Comparison of ENCODE assay signal across 1 cellular context in the genomic region with DNA sequence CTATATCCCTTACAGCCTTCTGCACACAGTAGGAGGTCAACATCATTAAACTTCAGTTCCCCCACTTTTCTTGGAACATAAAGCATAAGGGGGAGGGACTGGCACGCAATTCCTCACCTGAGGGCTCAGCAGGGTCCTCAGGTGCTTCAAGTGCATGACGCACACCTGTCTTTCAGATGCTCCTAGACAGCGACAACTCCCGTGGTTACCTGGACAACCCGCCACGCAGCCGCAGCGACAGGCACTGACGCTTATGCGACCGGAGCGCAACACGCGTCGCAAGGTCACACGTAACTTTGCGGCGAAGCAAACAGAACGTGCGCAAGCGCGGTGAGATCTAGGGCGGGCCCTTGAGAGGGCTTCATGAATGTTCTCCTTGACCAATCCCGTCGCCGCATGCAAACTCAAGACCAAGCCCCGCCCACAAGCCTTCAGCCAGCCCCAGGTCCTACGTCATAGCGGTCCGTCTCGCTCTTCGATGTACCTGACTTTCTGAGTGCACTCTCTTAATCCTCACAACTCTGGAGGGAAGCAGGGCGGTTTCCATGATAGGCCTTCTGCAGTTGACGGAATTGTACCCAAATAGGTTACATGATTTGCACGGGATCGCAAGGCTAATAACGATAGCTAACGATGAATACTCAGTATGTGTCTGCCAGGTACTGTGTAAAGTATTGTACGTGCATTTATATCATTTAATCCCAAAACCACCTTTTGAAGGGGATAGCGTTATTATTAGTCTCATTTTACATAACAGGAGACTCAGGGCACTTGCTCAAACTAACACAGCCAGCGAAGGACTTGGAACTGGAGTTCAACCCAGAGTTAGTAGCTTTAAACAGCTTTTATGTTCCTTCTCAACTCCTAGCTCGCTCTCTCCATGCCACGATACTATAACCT.
TF ChIP-seq lines count a peak whose summit lies in the region.

Gene IFT172 (minus strand): TSS at position 246 of the 900 bp plus-strand sequence. CDS start 90 bp downstream, at position 156.

TF ChIP-seq in HepG2, 621 proteins besides CTCF, POLR2A, EP300 and RAD21 (continued from another document and continues in another):
- TF ChIP-seq, protein P1, sequence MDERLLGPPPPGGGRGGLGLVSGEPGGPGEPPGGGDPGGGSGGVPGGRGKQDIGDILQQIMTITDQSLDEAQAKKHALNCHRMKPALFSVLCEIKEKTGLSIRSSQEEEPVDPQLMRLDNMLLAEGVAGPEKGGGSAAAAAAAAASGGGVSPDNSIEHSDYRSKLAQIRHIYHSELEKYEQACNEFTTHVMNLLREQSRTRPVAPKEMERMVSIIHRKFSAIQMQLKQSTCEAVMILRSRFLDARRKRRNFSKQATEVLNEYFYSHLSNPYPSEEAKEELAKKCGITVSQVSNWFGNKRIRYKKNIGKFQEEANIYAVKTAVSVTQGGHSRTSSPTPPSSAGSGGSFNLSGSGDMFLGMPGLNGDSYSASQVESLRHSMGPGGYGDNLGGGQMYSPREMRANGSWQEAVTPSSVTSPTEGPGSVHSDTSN (CRISPR knock-in tag; IDR thresholded peaks at IDR 0.05): no peak; the same call in none of the 2 replicates
- peak; percentile 30; the same call in 1 of the 2 replicates for TF ChIP-seq ZSCAN29 (CRISPR knock-in tag; conservative IDR thresholded peaks at IDR 0.05)
- no peak for TF ChIP-seq EZH2 (conservative IDR thresholded peaks at IDR 0.05; ENCODE audit: low read depth, low read length)
- peak; percentile 79 for TF ChIP-seq ZNF792 (CRISPR knock-in tag; IDR thresholded peaks at IDR 0.05)
- TF ChIP-seq AHR (CRISPR knock-in tag; IDR thresholded peaks at IDR 0.05): 0 out of 2 replicates have a peak, but pooled peaks have one; percentile 76
- TF ChIP-seq KLF9 (CRISPR knock-in tag; IDR thresholded peaks at IDR 0.05; ENCODE audit: low read depth): peak; percentile 71; the same call in 1 of the 2 replicates
- no peak for TF ChIP-seq GABPA (IDR thresholded peaks at IDR 0.05; ENCODE audit: low read depth, low read length)
- TF ChIP-seq GABPA (CRISPR knock-in tag; IDR thresholded peaks at IDR 0.05; ENCODE audit: low read depth): peak; percentile 55
- TF ChIP-seq, protein P2, sequence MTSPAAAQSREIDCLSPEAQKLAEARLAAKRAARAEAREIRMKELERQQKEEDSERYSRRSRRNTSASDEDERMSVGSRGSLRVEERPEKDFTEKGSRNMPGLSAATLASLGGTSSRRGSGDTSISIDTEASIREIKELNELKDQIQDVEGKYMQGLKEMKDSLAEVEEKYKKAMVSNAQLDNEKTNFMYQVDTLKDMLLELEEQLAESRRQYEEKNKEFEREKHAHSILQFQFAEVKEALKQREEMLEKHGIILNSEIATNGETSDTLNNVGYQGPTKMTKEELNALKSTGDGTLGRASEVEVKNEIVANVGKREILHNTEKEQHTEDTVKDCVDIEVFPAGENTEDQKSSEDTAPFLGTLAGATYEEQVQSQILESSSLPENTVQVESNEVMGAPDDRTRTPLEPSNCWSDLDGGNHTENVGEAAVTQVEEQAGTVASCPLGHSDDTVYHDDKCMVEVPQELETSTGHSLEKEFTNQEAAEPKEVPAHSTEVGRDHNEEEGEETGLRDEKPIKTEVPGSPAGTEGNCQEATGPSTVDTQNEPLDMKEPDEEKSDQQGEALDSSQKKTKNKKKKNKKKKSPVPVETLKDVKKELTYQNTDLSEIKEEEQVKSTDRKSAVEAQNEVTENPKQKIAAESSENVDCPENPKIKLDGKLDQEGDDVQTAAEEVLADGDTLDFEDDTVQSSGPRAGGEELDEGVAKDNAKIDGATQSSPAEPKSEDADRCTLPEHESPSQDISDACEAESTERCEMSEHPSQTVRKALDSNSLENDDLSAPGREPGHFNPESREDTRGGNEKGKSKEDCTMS (CRISPR knock-in tag; conservative IDR thresholded peaks at IDR 0.05): peak; percentile 63; the same call in 1 of the 2 replicates
- TF ChIP-seq ZNF124 (CRISPR knock-in tag; IDR thresholded peaks at IDR 0.05): no peak
- TF ChIP-seq GMEB1 (CRISPR knock-in tag; IDR thresholded peaks at IDR 0.05; ENCODE audit: borderline replicate concordance): peak; percentile 98
- TF ChIP-seq KIAA2018 (CRISPR knock-in tag; IDR thresholded peaks at IDR 0.05; ENCODE audit: borderline replicate concordance): peak; percentile 85; the same call in 1 of the 2 replicates
- no peak for TF ChIP-seq RBM39 (IDR thresholded peaks at IDR 0.05; ENCODE audit: low read depth, low read length, poor library complexity, severe bottlenecking)
- TF ChIP-seq IKZF4 (CRISPR knock-in tag; IDR thresholded peaks at IDR 0.05; ENCODE audit: borderline replicate concordance, low read depth, not compliant biosample characterization): no peak
- TF ChIP-seq, protein P3, sequence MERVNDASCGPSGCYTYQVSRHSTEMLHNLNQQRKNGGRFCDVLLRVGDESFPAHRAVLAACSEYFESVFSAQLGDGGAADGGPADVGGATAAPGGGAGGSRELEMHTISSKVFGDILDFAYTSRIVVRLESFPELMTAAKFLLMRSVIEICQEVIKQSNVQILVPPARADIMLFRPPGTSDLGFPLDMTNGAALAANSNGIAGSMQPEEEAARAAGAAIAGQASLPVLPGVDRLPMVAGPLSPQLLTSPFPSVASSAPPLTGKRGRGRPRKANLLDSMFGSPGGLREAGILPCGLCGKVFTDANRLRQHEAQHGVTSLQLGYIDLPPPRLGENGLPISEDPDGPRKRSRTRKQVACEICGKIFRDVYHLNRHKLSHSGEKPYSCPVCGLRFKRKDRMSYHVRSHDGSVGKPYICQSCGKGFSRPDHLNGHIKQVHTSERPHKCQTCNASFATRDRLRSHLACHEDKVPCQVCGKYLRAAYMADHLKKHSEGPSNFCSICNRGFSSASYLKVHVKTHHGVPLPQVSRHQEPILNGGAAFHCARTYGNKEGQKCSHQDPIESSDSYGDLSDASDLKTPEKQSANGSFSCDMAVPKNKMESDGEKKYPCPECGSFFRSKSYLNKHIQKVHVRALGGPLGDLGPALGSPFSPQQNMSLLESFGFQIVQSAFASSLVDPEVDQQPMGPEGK (CRISPR knock-in tag; IDR thresholded peaks at IDR 0.05): no peak; the same call in 1 of the 2 replicates
- TF ChIP-seq, protein P4, sequence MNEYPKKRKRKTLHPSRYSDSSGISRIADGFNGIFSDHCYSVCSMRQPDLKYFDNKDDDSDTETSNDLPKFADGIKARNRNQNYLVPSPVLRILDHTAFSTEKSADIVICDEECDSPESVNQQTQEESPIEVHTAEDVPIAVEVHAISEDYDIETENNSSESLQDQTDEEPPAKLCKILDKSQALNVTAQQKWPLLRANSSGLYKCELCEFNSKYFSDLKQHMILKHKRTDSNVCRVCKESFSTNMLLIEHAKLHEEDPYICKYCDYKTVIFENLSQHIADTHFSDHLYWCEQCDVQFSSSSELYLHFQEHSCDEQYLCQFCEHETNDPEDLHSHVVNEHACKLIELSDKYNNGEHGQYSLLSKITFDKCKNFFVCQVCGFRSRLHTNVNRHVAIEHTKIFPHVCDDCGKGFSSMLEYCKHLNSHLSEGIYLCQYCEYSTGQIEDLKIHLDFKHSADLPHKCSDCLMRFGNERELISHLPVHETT (CRISPR knock-in tag; conservative IDR thresholded peaks at IDR 0.05): peak; percentile 76; the same call in 1 of the 2 replicates
- no peak for TF ChIP-seq PRPF4 (IDR thresholded peaks at IDR 0.05; ENCODE audit: low read depth, low read length, poor library complexity, severe bottlenecking)
- no peak; the same call in 1 of the 2 replicates for TF ChIP-seq RELA (CRISPR knock-in tag; IDR thresholded peaks at IDR 0.05)
- TF ChIP-seq ZNF891 (CRISPR knock-in tag; IDR thresholded peaks at IDR 0.05): peak; percentile 92
- no peak for TF ChIP-seq TCF12 (IDR thresholded peaks at IDR 0.05)
- TF ChIP-seq TCF12 (CRISPR knock-in tag; IDR thresholded peaks at IDR 0.05): no peak
- TF ChIP-seq FOSL2 (CRISPR knock-in tag; IDR thresholded peaks at IDR 0.05): peak; percentile 35; the same call in 1 of the 2 replicates
- TF ChIP-seq ZNF432 (CRISPR knock-in tag; IDR thresholded peaks at IDR 0.05; ENCODE audit: borderline replicate concordance): no peak
- no peak; the same call in 1 of the 2 replicates for TF ChIP-seq ZNF33B (CRISPR knock-in tag; IDR thresholded peaks at IDR 0.05)
- no peak for TF ChIP-seq SETDB1 (CRISPR knock-in tag; IDR thresholded peaks at IDR 0.05; ENCODE audit: borderline replicate concordance)
- TF ChIP-seq PHF5A (CRISPR knock-in tag; IDR thresholded peaks at IDR 0.05; ENCODE audit: low read depth, unreplicated experiment): peak; percentile 82
- no peak for TF ChIP-seq ZKSCAN5 (CRISPR knock-in tag; IDR thresholded peaks at IDR 0.05)
- TF ChIP-seq ZNF143 (CRISPR knock-in tag; IDR thresholded peaks at IDR 0.05): peak; percentile 28; the same call in 1 of the 2 replicates
- no peak for TF ChIP-seq PAX8 (CRISPR knock-in tag; IDR thresholded peaks at IDR 0.05; ENCODE audit: borderline replicate concordance)
- TF ChIP-seq TOPORS (CRISPR knock-in tag; IDR thresholded peaks at IDR 0.05): no peak
- no peak for TF ChIP-seq BRCA1 (CRISPR knock-in tag; IDR thresholded peaks at IDR 0.05)
- no peak for TF ChIP-seq ZNF329 (CRISPR knock-in tag; IDR thresholded peaks at IDR 0.05; ENCODE audit: low read depth)
- TF ChIP-seq ZNF256 (CRISPR knock-in tag; conservative IDR thresholded peaks at IDR 0.05): no peak
- TF ChIP-seq MAFG (CRISPR knock-in tag; IDR thresholded peaks at IDR 0.05): no peak
- 0 out of 2 replicates have a peak, but pooled peaks have one; percentile 39 for TF ChIP-seq KLF11 (CRISPR knock-in tag; IDR thresholded peaks at IDR 0.05)
- TF ChIP-seq FOXA1 (IDR thresholded peaks at IDR 0.05): no peak
- TF ChIP-seq FOXA1 (CRISPR knock-in tag; IDR thresholded peaks at IDR 0.05): peak; percentile 74
- TF ChIP-seq TBL1XR1 (IDR thresholded peaks at IDR 0.05; ENCODE audit: borderline replicate concordance, low read length, partially characterized antibody): no peak
- no peak for TF ChIP-seq ZNF773 (CRISPR knock-in tag; IDR thresholded peaks at IDR 0.05; ENCODE audit: borderline replicate concordance)
